ENCODE assay signal across 2 cellular contexts in the genomic region with DNA sequence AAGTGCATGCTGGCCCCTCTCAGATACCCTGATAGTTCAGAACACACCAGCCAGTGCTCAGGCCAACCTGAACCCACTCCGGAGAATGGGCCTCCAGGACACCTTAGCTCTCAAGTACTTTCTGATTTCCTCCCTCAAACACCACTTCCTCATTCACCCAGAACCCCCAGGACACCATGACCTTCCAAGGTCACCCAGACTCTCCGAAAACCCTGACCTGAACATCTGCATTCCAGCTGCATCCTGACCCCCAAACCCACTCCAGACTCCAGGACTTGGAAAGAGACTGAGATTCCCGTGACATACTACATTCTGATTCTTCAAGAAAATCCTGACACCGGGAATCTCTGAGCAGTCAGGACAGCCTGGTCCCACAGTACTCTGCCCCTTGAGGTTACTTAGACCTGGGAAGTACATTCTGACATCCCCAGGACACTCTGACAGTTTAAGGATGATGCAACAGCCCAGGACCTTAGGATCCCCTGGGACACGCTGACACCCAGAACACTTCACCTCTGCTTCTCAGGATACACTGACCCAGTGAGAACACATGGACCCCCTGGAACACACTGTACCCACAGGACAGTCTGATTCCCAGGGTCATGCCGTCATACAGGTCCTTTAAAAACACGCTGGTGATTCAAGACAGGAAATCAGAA.
A peak's percentile ranks its signal among the peaks of the same experiment; 100 is the strongest.
TF ChIP-seq lines count a peak whose summit lies in the region.

No MANE protein-coding gene starts in this region.

TF ChIP-seq in GM12891, 5 proteins besides CTCF, POLR2A, EP300 and RAD21:
- TF ChIP-seq PAX5 (IDR thresholded peaks at IDR 0.05; ENCODE audit: insufficient read depth, low read length, severe bottlenecking) (no peak), TAF1 (IDR thresholded peaks at IDR 0.05; ENCODE audit: low read depth, low read length) (no peak), SPI1 (IDR thresholded peaks at IDR 0.05; ENCODE audit: low read depth, low read length) (0 out of 2 replicates have a peak, but pooled peaks have one; percentile 5)

TF ChIP-seq in H1, 55 proteins besides CTCF, POLR2A, EP300 and RAD21:
- TF ChIP-seq ZNF274 (IDR thresholded peaks at IDR 0.05; ENCODE audit: borderline replicate concordance, extremely low read depth, low read length) (no peak), CEBPB (IDR thresholded peaks at IDR 0.05; ENCODE audit: low read depth, low read length) (peak; percentile 41; the same call in 1 of the 2 replicates)
